In the genomic region with DNA sequence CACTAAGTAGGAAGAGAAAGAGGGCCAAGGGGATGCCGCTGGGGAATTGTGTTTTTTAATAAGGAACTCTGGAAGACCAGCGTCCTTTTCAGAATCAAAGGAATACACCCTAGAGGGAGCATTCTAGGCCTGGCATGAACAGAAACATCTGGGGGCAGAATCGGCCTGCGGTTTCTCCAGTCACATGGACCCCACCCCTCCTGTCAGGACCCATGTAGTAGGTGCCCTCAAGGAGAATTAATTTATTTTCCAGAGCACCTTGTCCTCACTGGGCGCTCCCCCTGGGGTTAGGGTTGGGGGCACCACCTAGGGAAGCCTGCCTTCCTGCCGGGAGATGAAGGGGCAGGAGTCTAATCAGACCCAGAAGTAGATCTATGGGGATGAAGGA, we compare ENCODE assay signal across 1 cellular context.
TF ChIP-seq lines count a peak whose summit lies in the region.

No MANE protein-coding gene starts in this region.

TF ChIP-seq in H1, 55 proteins besides CTCF, POLR2A, EP300 and RAD21:
- TF ChIP-seq CHD1 (IDR thresholded peaks at IDR 0.05; ENCODE audit: low read depth, low read length) (no peak), EZH2 (IDR thresholded peaks at IDR 0.05; ENCODE audit: low read depth, low read length, severe bottlenecking) (no peak), BCL11A (IDR thresholded peaks at IDR 0.05; ENCODE audit: low read depth in 2 of 2, low read length in 2 of 2) (no peak), JUN (IDR thresholded peaks at IDR 0.05; ENCODE audit: low read depth, low read length) (no peak), HDAC2 (IDR thresholded peaks at IDR 0.05; ENCODE audit: borderline replicate concordance in 1 of 2, low read depth in 2 of 2, low read length in 2 of 2) (no peak), JUND (IDR thresholded peaks at IDR 0.05; ENCODE audit: low read length) (no peak), TAF1 (IDR thresholded peaks at IDR 0.05; ENCODE audit: low read depth, low read length) (no peak), BRCA1 (IDR thresholded peaks at IDR 0.05; ENCODE audit: low read depth, low read length) (no peak), SIRT6 (IDR thresholded peaks at IDR 0.05; ENCODE audit: low read length) (no peak), BACH1 (IDR thresholded peaks at IDR 0.05; ENCODE audit: low read length) (no peak), GABPA (IDR thresholded peaks at IDR 0.05; ENCODE audit: borderline replicate concordance, insufficient read depth, low read length) (no peak), TEAD4 (IDR thresholded peaks at IDR 0.05; ENCODE audit: low read depth, low read length) (no peak), CBX8 (IDR thresholded peaks at IDR 0.05; ENCODE audit: borderline replicate concordance, low read depth, low read length) (no peak)
